Comparison of ENCODE assay signal across 8 cellular contexts in the genomic region with DNA sequence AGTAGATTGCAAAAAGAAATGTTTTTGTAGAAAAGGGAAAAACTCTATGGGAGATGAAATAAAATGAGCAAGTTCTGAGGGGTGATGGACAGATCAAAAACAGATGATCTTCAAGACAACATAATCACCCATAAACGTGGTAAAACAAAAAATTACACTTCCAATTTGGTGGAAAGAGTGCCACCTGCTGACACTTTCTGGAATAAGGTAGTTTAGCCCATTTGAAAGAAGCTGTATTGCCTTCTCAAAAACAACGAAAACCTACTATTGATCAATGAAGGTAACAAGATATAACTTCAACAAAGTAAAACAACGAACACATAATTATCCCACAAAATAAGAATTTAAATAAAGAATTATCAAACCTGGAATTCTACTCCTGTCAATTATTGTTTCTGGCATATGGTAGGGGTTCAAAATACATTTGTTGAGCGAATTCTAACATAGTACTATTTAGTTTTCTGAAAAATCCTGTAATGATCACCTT. TPM values are rescaled to one million over a fixed set of nuclear protein-coding genes. Genes with fewer than 3 reads are reported as not detected.
DNase-seq lines count a peak whose midpoint lies in the region; ATAC-seq, FAIRE-seq and TF ChIP-seq lines count a peak whose summit lies in the region.

No MANE protein-coding gene starts in this region.

- peaks cover 24% of the 10 kb centered on the region for H3K4me1 ChIP-seq in PC-9 (replicated peaks; ENCODE audit: insufficient read depth)

- POLR2A ChIA-PET in PC-9 (lab: Charles Lee; ENCODE audit: unreplicated experiment), result interaction anchor here (0.5 to 0.7 kb wide), 2 partner anchors 224 to 937 kb away, joined by 3 to 5 read pairs; no protein-coding TSS in a partner anchor

- DNase-seq in D721Med (ENCODE audit: insufficient read length, low spot score), result no peak
- peak; percentile 50 for DNase-seq in HFFc6
- peak; percentile 13 to 50 for DNase-seq in PC-9
- DNase-seq in activated naive CD4-positive, alpha-beta T cell treated with Interleukin-2 at 50 U/mL for 16 hours, result peak; percentile 45
- no peak for DNase-seq in glutamatergic neuron
- peak; percentile 69 for DNase-seq in stimulated activated CD4-positive, alpha-beta T cell treated with anti-CD3 and anti-CD28 coated beads, Interleukin-15, amount 100 ng/mL, for 24 hours
- no peak for DNase-seq in GOT3 (lab: John Stamatoyannopoulos, UW)

- peaks cover 33% of the 10 kb centered on the region for H3K79me2 ChIP-seq in PC-9 (ENCODE audit: low read depth)

- H3F3A ChIP-seq in PC-9 (ENCODE audit: insufficient read depth, low read depth), result 0 out of 2 replicates have a peak, but pooled peaks cover 8% of the 10 kb centered on the region

- H2AFZ ChIP-seq in PC-9, result no peak overlapping the region

- no peaks in the 10 kb centered on the region for H3K9me2 ChIP-seq in PC-9 (ENCODE audit: insufficient read depth)

- CTCF ChIA-PET in PC-9 (lab: Charles Lee), result interaction anchor here (0.6 to 0.8 kb wide), 4 partner anchors 31 to 351 kb away, joined by 3 to 5 read pairs (median 3); partner anchors contain the start of gene COPS4

- peak; percentile 79 for FAIRE-seq in D721Med (lab: Jason Lieb, UNC)

- no peaks in the 10 kb centered on the region for H4K20me1 ChIP-seq in PC-9 (ENCODE audit: insufficient read depth)

- peak overlapping the region; percentile 78 for H3K4me2 ChIP-seq in PC-9

- H3K36me3 Mint-ChIP-seq in HFFc6 (ENCODE audit: low read depth), result peaks cover 9% of the 10 kb centered on the region; the same call in 1 of the 2 replicates
- H3K36me3 Mint-ChIP-seq in glutamatergic neuron (ENCODE audit: unreplicated experiment), result no peaks in the 10 kb centered on the region

- no peak overlapping the region for H3K27ac ChIP-seq in PC-9

- no TSS peak for BruUV-seq in PC-9 (replicated peaks; lab: Mats Ljungman, UMichigan)

- H3K27ac Mint-ChIP-seq in HFFc6 (no peak overlapping the region), glutamatergic neuron (ENCODE audit: unreplicated experiment) (no peak overlapping the region)

- no peaks in the 10 kb centered on the region for H3K27me3 ChIP-seq in PC-9 (ENCODE audit: insufficient read depth, low read depth)

- H3K9me3 ChIP-seq in PC-9 (ENCODE audit: insufficient read depth, low read depth), result no peaks in the 10 kb centered on the region

- H3K27me3 Mint-ChIP-seq in HFFc6 (ENCODE audit: insufficient read depth) (no peaks in the 10 kb centered on the region; the same call in 1 of the 2 replicates), glutamatergic neuron (ENCODE audit: unreplicated experiment) (no peaks in the 10 kb centered on the region)

- H3K4me3 ChIP-seq in PC-9, result 0 out of 2 replicates have a peak overlapping the region, but pooled peaks have one; percentile 25

- H3K36me3 ChIP-seq in PC-9 (ENCODE audit: low read depth), result no peaks in the 10 kb centered on the region

- ATAC-seq in HG03432 (IDR thresholded peaks at IDR 0.05; ENCODE audit: unreplicated experiment), result no peak

- H3K4me1 Mint-ChIP-seq in HFFc6 (ENCODE audit: low read depth) (peaks cover 60% of the 10 kb centered on the region), glutamatergic neuron (ENCODE audit: low read depth, unreplicated experiment) (peaks cover 11% of the 10 kb centered on the region)

- H3K9me3 Mint-ChIP-seq in HFFc6 (no peaks in the 10 kb centered on the region), glutamatergic neuron (ENCODE audit: unreplicated experiment) (peaks cover 8% of the 10 kb centered on the region)

- H3K4me3 Mint-ChIP-seq in HFFc6 (peak overlapping the region; percentile 33; the same call in 1 of the 2 replicates), glutamatergic neuron (ENCODE audit: unreplicated experiment) (no peak overlapping the region)

- intact Hi-C loops in PC-9 (cut with micrococcal nuclease; ENCODE audit: unreplicated experiment), result loop anchor here (5.0 kb wide), 2 partner anchors 360 to 385 kb away; no protein-coding TSS in a partner anchor

- TF ChIP-seq CTCF in D721Med (IDR thresholded peaks at IDR 0.05; ENCODE audit: insufficient read depth, missing control alignments) (peak; percentile 76), HFFc6 (IDR thresholded peaks at IDR 0.05) (peak; percentile 89), PC-9 (conservative IDR thresholded peaks at IDR 0.05) (peak; percentile 76), glutamatergic neuron (IDR thresholded peaks at IDR 0.05; ENCODE audit: partially characterized antibody, unreplicated experiment) (peak; percentile 76)

RNA-seq across cellular contexts. Expression of gene COQ2, which starts 2.5 kb away (rescaled TPM):
- 10 to 100 TPM; 15.4 to 23.2 (median 20.6) TPM for total RNA-seq in HFFc6 (2021; fragmentation: NEBNext Ultra II Directional; extraction: Animal tissue kit (Norgen Biotek cat#: 25700))
- total RNA-seq in PC-9 (2021), result 16.5 and 19.5 TPM in 2 replicates
- 5.3 TPM for total RNA-seq in glutamatergic neuron (ENCODE audit: unreplicated experiment)

RNA-seq across cellular contexts. Expression of gene HPSE, which starts 52.6 kb away (rescaled TPM):
- 1 to 10 TPM in 2 of 6 experiments, under 1 TPM in 4; 0.33 to 1.0 (median 0.83) TPM for total RNA-seq in HFFc6 (2021; fragmentation: NEBNext Ultra II Directional; extraction: Animal tissue kit (Norgen Biotek cat#: 25700))
- total RNA-seq in PC-9 (2021) (4.4 and 6.6 TPM in 2 replicates), glutamatergic neuron (ENCODE audit: unreplicated experiment) (1.8 TPM)

Comparison
In these comparisons a context has a peak if more than half of its experiments do, and no peak if none do; other contexts are left out.
1. DNase-seq: peak in HFFc6 (single experiment), PC-9 (2 of 2), activated naive CD4-positive, alpha-beta T cell treated with Interleukin-2 at 50 U/mL for 16 hours (single experiment) and stimulated activated CD4-positive, alpha-beta T cell treated with anti-CD3 and anti-CD28 coated beads, Interleukin-15, amount 100 ng/mL, for 24 hours (single experiment); none in D721Med (single experiment), glutamatergic neuron (single experiment) and GOT3 (single experiment).
2. Peak in every context shown above with its lines, with median percentiles within 50 percentile points of each other: CTCF ChIP-seq.